Comparison of ENCODE assay signal across 9 cellular contexts in genomic region chr3:190811775-190812480, GRCh38. TPM values are rescaled to one million over a fixed set of nuclear protein-coding genes. Genes with fewer than 3 reads are reported as not detected.
DNase-seq lines count a peak whose midpoint lies in the region; ATAC-seq, FAIRE-seq and TF ChIP-seq lines count a peak whose summit lies in the region.
"Had no signal": no experiment of that assay in that cellular context is flagged by ENCODE, and none has a peak within 500 bp of the region (broad histone marks: within the 10 kb centered on the region; RNA-seq: fewer than 3 reads in every experiment).

No MANE protein-coding gene starts in this region.

- peaks cover under 1% of the 10 kb centered on the region for H3K9me3 Mint-ChIP-seq in stimulated activated effector memory CD8-positive, alpha-beta T cell treated with anti-CD3 and anti-CD28 coated beads, Interleukin-12 subunit alpha, Interleukin-12 subunit beta, amount 100 ng/mL, for 72 hours

- intact Hi-C loops in body of pancreas (cut with DNase I) = no loop called here

- no peaks in the 10 kb centered on the region for H3K27me3 ChIP-seq in body of pancreas

- no peak for TF ChIP-seq POLR2A in body of pancreas (IDR thresholded peaks at IDR 0.05)

- ATAC-seq in HG03095 (IDR thresholded peaks at IDR 0.05; ENCODE audit: unreplicated experiment) (peak; percentile 78), body of pancreas (peak; percentile 28), HG03097 (IDR thresholded peaks at IDR 0.05; ENCODE audit: low FRiP score, unreplicated experiment) (no peak)
- no peak for ATAC-seq in stimulated activated effector memory CD8-positive, alpha-beta T cell treated with anti-CD3 and anti-CD28 coated beads, Interleukin-12 subunit alpha, Interleukin-12 subunit beta, amount 100 ng/mL, for 72 hours

- H3K27ac Mint-ChIP-seq in stimulated activated effector memory CD8-positive, alpha-beta T cell treated with anti-CD3 and anti-CD28 coated beads, Interleukin-12 subunit alpha, Interleukin-12 subunit beta, amount 100 ng/mL, for 72 hours = no peak overlapping the region
- H3K27ac Mint-ChIP-seq: IgD-negative memory B cell had no signal

- H3K27ac ChIP-seq in body of pancreas = peak overlapping the region in 1 of 4 donors; percentile 27

- no peaks in the 10 kb centered on the region for H3K9me3 ChIP-seq in body of pancreas

- TF ChIP-seq CTCF in AG09319 (IDR thresholded peaks at IDR 0.05; ENCODE audit: low read depth, low read length) = peak; percentile 67
- peak; percentile 43 to 71 (median 54) for TF ChIP-seq CTCF in body of pancreas (IDR thresholded peaks at IDR 0.05)

- H3K4me3 ChIP-seq in body of pancreas = no peak overlapping the region

- FAIRE-seq in GM18507 (lab: Jason Lieb, UNC) = peak; percentile 80

- H3K36me3 Mint-ChIP-seq in stimulated activated effector memory CD8-positive, alpha-beta T cell treated with anti-CD3 and anti-CD28 coated beads, Interleukin-12 subunit alpha, Interleukin-12 subunit beta, amount 100 ng/mL, for 72 hours = no peaks in the 10 kb centered on the region
- H3K36me3 Mint-ChIP-seq: IgD-negative memory B cell had no signal

- no peaks in the 10 kb centered on the region for H3K4me1 Mint-ChIP-seq in stimulated activated effector memory CD8-positive, alpha-beta T cell treated with anti-CD3 and anti-CD28 coated beads, Interleukin-12 subunit alpha, Interleukin-12 subunit beta, amount 100 ng/mL, for 72 hours
- H3K4me1 Mint-ChIP-seq: IgD-negative memory B cell had no signal

- WGBS in body of pancreas, 2 donors = 20 to 26% methylated on average over 14 of the region's 14 CpGs

- no peak overlapping the region for H3K4me3 Mint-ChIP-seq in stimulated activated effector memory CD8-positive, alpha-beta T cell treated with anti-CD3 and anti-CD28 coated beads, Interleukin-12 subunit alpha, Interleukin-12 subunit beta, amount 100 ng/mL, for 72 hours
- H3K4me3 Mint-ChIP-seq: IgD-negative memory B cell had no signal

- H3K36me3 ChIP-seq in body of pancreas (replicated peaks in 1 of 2; ENCODE audit: insufficient read depth in 1 of 2, low read depth in 2 of 2) = no peaks in the 10 kb centered on the region

- peaks cover 16% of the 10 kb centered on the region for H3K4me1 ChIP-seq in body of pancreas

- peak; percentile 14 for DNase-seq in AG09319 (ENCODE audit: extremely low read depth, low read depth)
- peak; percentile 2 for DNase-seq in GM18507 (ENCODE audit: extremely low spot score, insufficient read length, low read depth)
- peak; percentile 8 for DNase-seq in NCI-H446 treated with DMSO at 0.1 percent for 48 hours (lab: John Stamatoyannopoulos, UW)
- peak; percentile 35 to 67 (median 54) for DNase-seq in body of pancreas
- DNase-seq in kidney tubule cell (ENCODE audit: low spot score) = peak; percentile 72
- no peak for DNase-seq in stimulated activated effector memory CD8-positive, alpha-beta T cell treated with anti-CD3 and anti-CD28 coated beads, Interleukin-12 subunit alpha, Interleukin-12 subunit beta, amount 100 ng/mL, for 72 hours (ENCODE audit: low spot score in 2 of 2)

RNA-seq across cellular contexts. Expression of gene GMNC, which starts 50.6 kb away (rescaled TPM):
- 1 to 10 TPM; 1.0 to 1.3 TPM for total RNA-seq in body of pancreas

Comparison
In these comparisons a context has a peak if more than half of its experiments do, and no peak if none do; other contexts are left out.
1. DNase-seq: peak in AG09319 (single experiment), GM18507 (single experiment), NCI-H446 treated with DMSO at 0.1 percent for 48 hours (single experiment), body of pancreas (4 of 4) and kidney tubule cell (single experiment); none in stimulated activated effector memory CD8-positive, alpha-beta T cell treated with anti-CD3 and anti-CD28 coated beads, Interleukin-12 subunit alpha, Interleukin-12 subunit beta, amount 100 ng/mL, for 72 hours (0 of 2).
2. ATAC-seq: peak in HG03095 (single experiment) and body of pancreas (single experiment); none in stimulated activated effector memory CD8-positive, alpha-beta T cell treated with anti-CD3 and anti-CD28 coated beads, Interleukin-12 subunit alpha, Interleukin-12 subunit beta, amount 100 ng/mL, for 72 hours (single experiment) and HG03097 (single experiment).